In genomic region chr20:58549231-58549630, GRCh38 we compare ENCODE assay signal across 33 cellular contexts. TPM values are rescaled to one million over a fixed set of nuclear protein-coding genes. Genes with fewer than 3 reads are reported as not detected.
"Had no signal": no experiment of that assay in that cellular context is flagged by ENCODE, and none has a peak within 500 bp of the region (broad histone marks: within the 10 kb centered on the region; RNA-seq: fewer than 3 reads in every experiment).

No MANE protein-coding gene starts in this region.

- H3K27ac ChIP-seq: colonic mucosa, esophagus squamous epithelium, heart right ventricle, lower lobe of right lung, parathyroid adenoma, right lobe of liver, stomach, testis, tibial artery, upper lobe of left lung, uterus had no signal

- H3K9me3 Mint-ChIP-seq: central memory CD8-positive, alpha-beta T cell; immature natural killer cell; naive B cell; natural killer cell treated with Interleukin-12 subunit alpha and Interleukin-12 subunit beta and Interleukin-15 and Interleukin-18, amount 100 ng/mL, for 72 hours; stimulated activated effector memory CD8-positive, alpha-beta T cell treated with anti-CD3 and anti-CD28 coated beads, Interleukin-12 subunit alpha, Interleukin-12 subunit beta, amount 100 ng/mL, for 72 hours had no signal

- H3K4me3 ChIP-seq: colonic mucosa, esophagus squamous epithelium, heart right ventricle, lower lobe of right lung, mucosa of descending colon, right lobe of liver, stomach, testis, tibial artery, upper lobe of left lung, uterus had no signal

- H3K9me3 ChIP-seq: colonic mucosa, esophagus squamous epithelium, heart right ventricle, lower lobe of right lung, mucosa of descending colon, right lobe of liver, stomach, testis, tibial artery, upper lobe of left lung, uterus had no signal

- H3K36me3 Mint-ChIP-seq: immature natural killer cell; naive B cell; natural killer cell treated with Interleukin-12 subunit alpha and Interleukin-12 subunit beta and Interleukin-15 and Interleukin-18, amount 100 ng/mL, for 72 hours; stimulated activated effector memory CD8-positive, alpha-beta T cell treated with anti-CD3 and anti-CD28 coated beads, Interleukin-12 subunit alpha, Interleukin-12 subunit beta, amount 100 ng/mL, for 72 hours had no signal

- H3K27ac Mint-ChIP-seq: immature natural killer cell; naive B cell; natural killer cell treated with Interleukin-12 subunit alpha and Interleukin-12 subunit beta and Interleukin-15 and Interleukin-18, amount 100 ng/mL, for 72 hours; progenitor cell of endocrine pancreas; stimulated activated effector memory CD8-positive, alpha-beta T cell treated with anti-CD3 and anti-CD28 coated beads, Interleukin-12 subunit alpha, Interleukin-12 subunit beta, amount 100 ng/mL, for 72 hours had no signal

- H3K4me1 ChIP-seq: colonic mucosa, heart right ventricle, lower lobe of right lung, parathyroid adenoma, right lobe of liver, testis, uterus had no signal

- H2AFZ ChIP-seq: parathyroid adenoma had no signal

- H3K36me3 ChIP-seq: colonic mucosa, esophagus squamous epithelium, heart right ventricle, lower lobe of right lung, right lobe of liver, stomach, tibial artery, upper lobe of left lung, uterus had no signal

- H3K4me1 Mint-ChIP-seq: central memory CD8-positive, alpha-beta T cell; immature natural killer cell; naive B cell; stimulated activated effector memory CD8-positive, alpha-beta T cell treated with anti-CD3 and anti-CD28 coated beads, Interleukin-12 subunit alpha, Interleukin-12 subunit beta, amount 100 ng/mL, for 72 hours had no signal

- DNase-seq: colonic mucosa; dermis blood vessel endothelial cell; effector memory CD4-positive, alpha-beta T cell; esophagus squamous epithelium; foreskin melanocyte; glutamatergic neuron; heart right ventricle; hippocampal formation; immature natural killer cell; islet precursor cell; kidney glomerular epithelial cell; left colon; left ventricle myocardium superior; lower lobe of right lung; mucosa of descending colon; naive B cell; occipital lobe; right lobe of liver; small intestine; stimulated activated CD4-positive, alpha-beta T cell treated with anti-CD3 and anti-CD28 coated beads, Interleukin-12 subunit alpha, Interleukin-12 subunit beta, amount 100 ng/mL, for 4 hours; stimulated activated CD4-positive, alpha-beta T cell treated with anti-CD3 and anti-CD28 coated beads, Interleukin-1b, Interleukin-23, amount 100 ng/mL, for 48 hours; stimulated activated CD4-positive, alpha-beta T cell treated with anti-CD3 and anti-CD28 coated beads, Interleukin-4, amount 100 ng/mL, for 1 hour; stimulated activated naive CD4-positive, alpha-beta T cell treated with Interleukin-2 at 50 U/mL for 16 hours; testis; tibial artery; upper lobe of left lung; uterus had no signal

- H3K9ac ChIP-seq: parathyroid adenoma had no signal

- ATAC-seq: heart right ventricle; left colon; left ventricle myocardium superior; lower lobe of right lung; mucosa of descending colon; natural killer cell treated with Interleukin-12 subunit alpha and Interleukin-12 subunit beta and Interleukin-15 and Interleukin-18, amount 100 ng/mL, for 72 hours; right lobe of liver; stimulated activated effector memory CD8-positive, alpha-beta T cell treated with anti-CD3 and anti-CD28 coated beads, Interleukin-12 subunit alpha, Interleukin-12 subunit beta, amount 100 ng/mL, for 72 hours had no signal

- H3K27me3 ChIP-seq: colonic mucosa, testis, tibial artery, upper lobe of left lung, uterus had no signal

- H3K4me3 Mint-ChIP-seq: central memory CD8-positive, alpha-beta T cell; immature natural killer cell; naive B cell; natural killer cell treated with Interleukin-12 subunit alpha and Interleukin-12 subunit beta and Interleukin-15 and Interleukin-18, amount 100 ng/mL, for 72 hours; stimulated activated effector memory CD8-positive, alpha-beta T cell treated with anti-CD3 and anti-CD28 coated beads, Interleukin-12 subunit alpha, Interleukin-12 subunit beta, amount 100 ng/mL, for 72 hours had no signal

RNA-seq across cellular contexts. Expression of gene APCDD1L, which starts 34.0 kb away (rescaled TPM):
- total RNA-seq: lower lobe of right lung; natural killer cell treated with Interleukin-12 subunit alpha and Interleukin-12 subunit beta and Interleukin-15 and Interleukin-18, amount 100 ng/mL, for 72 hours; occipital lobe; progenitor cell of endocrine pancreas had no signal
- polyA plus RNA-seq: immature natural killer cell had no signal
